1 cellular context compared by ENCODE assay signal in the genomic region with DNA sequence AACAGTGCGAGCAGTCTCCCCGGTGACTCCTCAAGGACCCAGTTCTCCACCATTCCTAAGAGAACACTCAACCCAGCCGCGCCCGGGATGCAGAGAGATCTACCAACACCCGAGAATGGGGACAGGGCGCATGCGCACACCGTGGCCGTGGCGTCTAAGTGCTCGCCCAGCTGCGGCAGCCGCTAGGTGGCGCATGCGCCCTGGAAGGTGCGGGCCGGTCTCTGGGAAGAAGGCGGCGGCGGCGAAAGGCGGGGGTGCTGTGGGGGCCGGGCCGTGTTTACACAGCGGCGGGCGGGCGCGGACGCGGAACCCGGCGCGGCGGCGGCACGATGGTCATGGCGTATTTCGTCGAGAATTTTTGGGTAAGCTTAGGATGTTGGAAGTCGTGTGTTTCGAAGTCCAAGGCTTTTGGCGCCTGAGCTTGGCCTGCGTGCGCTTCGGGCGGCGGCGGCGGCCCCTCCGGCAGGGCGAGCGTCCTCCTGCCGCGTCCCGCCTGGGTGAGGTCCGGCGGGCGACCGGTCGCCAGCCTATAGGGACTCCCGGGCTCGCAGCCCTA.
TF ChIP-seq lines count a peak whose summit lies in the region.

Gene FCHO2 (plus strand): TSS at position 274 of the 556 bp plus-strand sequence. CDS start 56 bp downstream, at position 330.

TF ChIP-seq in HepG2, 621 proteins besides CTCF, POLR2A, EP300 and RAD21 (continued from another document):
- TF ChIP-seq ZBTB2 (CRISPR knock-in tag; IDR thresholded peaks at IDR 0.05; ENCODE audit: low read depth) (peak; percentile 98), KDM4B (CRISPR knock-in tag; IDR thresholded peaks at IDR 0.05) (no peak), NFE2L2 (IDR thresholded peaks at IDR 0.05; ENCODE audit: low read length) (no peak), ZBTB20 (CRISPR knock-in tag; IDR thresholded peaks at IDR 0.05; ENCODE audit: borderline replicate concordance, low read depth) (no peak), ARHGAP35 (CRISPR knock-in tag; IDR thresholded peaks at IDR 0.05; ENCODE audit: borderline replicate concordance) (no peak), ZKSCAN5 (CRISPR knock-in tag; IDR thresholded peaks at IDR 0.05) (no peak), JDP2 (CRISPR knock-in tag; IDR thresholded peaks at IDR 0.05; ENCODE audit: borderline replicate concordance) (no peak), NFKBIZ (CRISPR knock-in tag; IDR thresholded peaks at IDR 0.05) (no peak; the same call in 1 of the 2 replicates), DPF2 (CRISPR knock-in tag; IDR thresholded peaks at IDR 0.05; ENCODE audit: borderline replicate concordance, low read depth) (no peak), PTBP1 (IDR thresholded peaks at IDR 0.05; ENCODE audit: low read depth, low read length, poor library complexity, severe bottlenecking) (peak; percentile 92), SRSF1 (optimal IDR thresholded peaks at IDR 0.05; ENCODE audit: low read depth, low read length) (peak; percentile 89), NR2F1 (CRISPR knock-in tag; IDR thresholded peaks at IDR 0.05) (no peak), PPARG (CRISPR knock-in tag; conservative IDR thresholded peaks at IDR 0.05) (no peak), ZBTB44 (CRISPR knock-in tag; IDR thresholded peaks at IDR 0.05) (peak; percentile 50; the same call in 1 of the 2 replicates), MAFF (IDR thresholded peaks at IDR 0.05; ENCODE audit: low read depth, low read length) (no peak), NR2F2 (IDR thresholded peaks at IDR 0.05; ENCODE audit: borderline replicate concordance, low read depth) (no peak), MAFK (conservative IDR thresholded peaks at IDR 0.05 in 1 of 2, IDR thresholded peaks at IDR 0.05 in 1 of 2; ENCODE audit: low read length in 2 of 2) (no peak), PCBP2 (optimal IDR thresholded peaks at IDR 0.05; ENCODE audit: low read depth, low read length, poor library complexity, severe bottlenecking) (no peak), ATRX (CRISPR knock-in tag; IDR thresholded peaks at IDR 0.05; ENCODE audit: borderline replicate concordance) (no peak), POLR2AphosphoS5 (IDR thresholded peaks at IDR 0.05; ENCODE audit: low read depth, low read length) (peak; percentile 81), ZNF7 (CRISPR knock-in tag; IDR thresholded peaks at IDR 0.05) (no peak), SMC3 (IDR thresholded peaks at IDR 0.05; ENCODE audit: low read length) (peak; percentile 9; the same call in 1 of the 2 replicates), ZNF747 (CRISPR knock-in tag; IDR thresholded peaks at IDR 0.05; ENCODE audit: borderline replicate concordance) (no peak; the same call in 1 of the 2 replicates), FOSL1 (CRISPR knock-in tag; IDR thresholded peaks at IDR 0.05; ENCODE audit: borderline replicate concordance) (no peak), ZNF263 (CRISPR knock-in tag; IDR thresholded peaks at IDR 0.05) (no peak), BRD4 (CRISPR knock-in tag; IDR thresholded peaks at IDR 0.05) (no peak), ZFP1 (CRISPR knock-in tag; IDR thresholded peaks at IDR 0.05) (no peak), ZNF12 (CRISPR knock-in tag; IDR thresholded peaks at IDR 0.05) (no peak; the same call in 1 of the 2 replicates), PHB2 (IDR thresholded peaks at IDR 0.05; ENCODE audit: partially characterized antibody) (no peak), NBN (conservative IDR thresholded peaks at IDR 0.05) (no peak), ZSCAN20 (CRISPR knock-in tag; IDR thresholded peaks at IDR 0.05; ENCODE audit: borderline replicate concordance) (no peak), HINFP (CRISPR knock-in tag; IDR thresholded peaks at IDR 0.05; ENCODE audit: low read depth) (peak; percentile 93; the same call in 1 of the 2 replicates), CBX5 (CRISPR knock-in tag; IDR thresholded peaks at IDR 0.05; ENCODE audit: borderline replicate concordance) (no peak), MYC (CRISPR knock-in tag; IDR thresholded peaks at IDR 0.05; ENCODE audit: borderline replicate concordance) (0 out of 2 replicates have a peak, but pooled peaks have one; percentile 69), HMGA1 (CRISPR knock-in tag; conservative IDR thresholded peaks at IDR 0.05) (no peak), HNF4A (CRISPR knock-in tag; IDR thresholded peaks at IDR 0.05) (no peak), SP140L (CRISPR knock-in tag; IDR thresholded peaks at IDR 0.05; ENCODE audit: borderline replicate concordance) (0 out of 2 replicates have a peak, but pooled peaks have one; percentile 55), MIER3 (CRISPR knock-in tag; IDR thresholded peaks at IDR 0.05; ENCODE audit: borderline replicate concordance) (0 out of 2 replicates have a peak, but pooled peaks have one; percentile 21)
- TF ChIP-seq, protein P1, sequence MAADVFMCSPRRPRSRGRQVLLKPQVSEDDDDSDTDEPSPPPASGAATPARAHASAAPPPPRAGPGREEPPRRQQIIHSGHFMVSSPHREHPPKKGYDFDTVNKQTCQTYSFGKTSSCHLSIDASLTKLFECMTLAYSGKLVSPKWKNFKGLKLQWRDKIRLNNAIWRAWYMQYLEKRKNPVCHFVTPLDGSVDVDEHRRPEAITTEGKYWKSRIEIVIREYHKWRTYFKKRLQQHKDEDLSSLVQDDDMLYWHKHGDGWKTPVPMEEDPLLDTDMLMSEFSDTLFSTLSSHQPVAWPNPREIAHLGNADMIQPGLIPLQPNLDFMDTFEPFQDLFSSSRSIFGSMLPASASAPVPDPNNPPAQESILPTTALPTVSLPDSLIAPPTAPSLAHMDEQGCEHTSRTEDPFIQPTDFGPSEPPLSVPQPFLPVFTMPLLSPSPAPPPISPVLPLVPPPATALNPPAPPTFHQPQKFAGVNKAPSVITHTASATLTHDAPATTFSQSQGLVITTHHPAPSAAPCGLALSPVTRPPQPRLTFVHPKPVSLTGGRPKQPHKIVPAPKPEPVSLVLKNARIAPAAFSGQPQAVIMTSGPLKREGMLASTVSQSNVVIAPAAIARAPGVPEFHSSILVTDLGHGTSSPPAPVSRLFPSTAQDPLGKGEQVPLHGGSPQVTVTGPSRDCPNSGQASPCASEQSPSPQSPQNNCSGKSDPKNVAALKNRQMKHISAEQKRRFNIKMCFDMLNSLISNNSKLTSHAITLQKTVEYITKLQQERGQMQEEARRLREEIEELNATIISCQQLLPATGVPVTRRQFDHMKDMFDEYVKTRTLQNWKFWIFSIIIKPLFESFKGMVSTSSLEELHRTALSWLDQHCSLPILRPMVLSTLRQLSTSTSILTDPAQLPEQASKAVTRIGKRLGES (CRISPR knock-in tag; IDR thresholded peaks at IDR 0.05; ENCODE audit: borderline replicate concordance): no peak
- TF ChIP-seq, protein P2, sequence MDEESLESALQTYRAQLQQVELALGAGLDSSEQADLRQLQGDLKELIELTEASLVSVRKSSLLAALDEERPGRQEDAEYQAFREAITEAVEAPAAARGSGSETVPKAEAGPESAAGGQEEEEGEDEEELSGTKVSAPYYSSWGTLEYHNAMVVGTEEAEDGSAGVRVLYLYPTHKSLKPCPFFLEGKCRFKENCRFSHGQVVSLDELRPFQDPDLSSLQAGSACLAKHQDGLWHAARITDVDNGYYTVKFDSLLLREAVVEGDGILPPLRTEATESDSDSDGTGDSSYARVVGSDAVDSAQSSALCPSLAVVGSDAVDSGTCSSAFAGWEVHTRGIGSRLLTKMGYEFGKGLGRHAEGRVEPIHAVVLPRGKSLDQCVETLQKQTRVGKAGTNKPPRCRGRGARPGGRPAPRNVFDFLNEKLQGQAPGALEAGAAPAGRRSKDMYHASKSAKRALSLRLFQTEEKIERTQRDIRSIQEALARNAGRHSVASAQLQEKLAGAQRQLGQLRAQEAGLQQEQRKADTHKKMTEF (CRISPR knock-in tag; IDR thresholded peaks at IDR 0.05): peak; percentile 92
